ENCODE assay signal across 2 cellular contexts in genomic region chr11:68628837-68629236, GRCh38. TPM values are rescaled to one million over a fixed set of nuclear protein-coding genes. Genes with fewer than 3 reads are reported as not detected.
"Had no signal": no experiment of that assay in that cellular context is flagged by ENCODE, and none has a peak within 500 bp of the region (broad histone marks: within the 10 kb centered on the region; RNA-seq: fewer than 3 reads in every experiment).

No MANE protein-coding gene starts in this region.

RNA-seq across cellular contexts. Expression of gene GAL, which starts 55.5 kb away (rescaled TPM):
- total RNA-seq: G401, GM12878 had no signal
